In the genomic region with DNA sequence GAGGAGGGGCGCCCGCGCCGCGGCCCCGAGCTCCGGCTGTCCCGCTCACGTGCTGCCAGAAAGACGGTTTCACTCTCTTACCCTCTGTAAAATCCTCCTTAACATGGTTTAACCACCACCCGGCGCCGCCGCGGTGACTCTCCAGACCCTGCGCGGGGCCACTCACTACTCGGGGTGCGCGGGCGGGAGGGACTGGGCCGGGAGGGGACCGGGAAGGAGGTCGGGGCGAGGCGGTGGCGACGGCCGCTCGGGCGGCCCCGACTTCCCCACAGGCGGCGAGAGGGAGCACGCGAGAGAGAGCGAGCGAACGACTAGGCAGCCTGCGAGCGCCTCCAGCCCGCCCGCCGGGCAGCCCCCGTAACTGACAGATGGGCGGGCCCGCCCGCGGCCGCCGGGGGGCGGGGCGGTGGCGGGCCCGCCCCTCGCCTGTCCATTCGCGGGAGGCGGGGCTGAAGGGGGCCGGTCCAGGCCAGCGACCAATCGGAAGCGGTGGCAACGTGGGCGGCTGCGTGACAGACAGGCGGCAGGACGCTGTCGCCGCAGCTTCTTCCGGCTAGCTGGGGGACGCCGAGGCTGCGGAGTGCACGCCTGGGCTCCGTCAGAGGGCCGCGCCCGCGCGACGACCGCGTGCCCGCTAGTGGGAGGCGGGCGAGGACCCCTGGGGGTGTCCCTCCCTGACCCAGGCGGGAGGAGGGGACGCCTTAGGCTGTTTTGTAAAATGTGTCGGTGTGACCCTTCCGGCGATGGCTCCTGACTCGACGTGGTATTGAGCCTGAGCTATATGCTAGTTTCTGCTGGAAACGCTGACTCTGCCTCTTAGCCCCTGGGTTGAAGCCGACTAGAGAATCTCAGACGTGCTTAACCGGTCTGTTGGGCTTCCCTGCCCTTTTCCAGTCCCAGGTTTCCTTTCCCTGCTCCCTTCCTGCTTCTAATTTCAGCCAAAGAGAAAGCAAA, we compare ENCODE assay signal across 8 cellular contexts. TPM values are rescaled to one million over a fixed set of nuclear protein-coding genes. Genes with fewer than 3 reads are reported as not detected.
DNase-seq lines count a peak whose midpoint lies in the region; ATAC-seq and TF ChIP-seq lines count a peak whose summit lies in the region.

TSS of gene EEA1 (minus strand) at position 334 of the 954 bp plus-strand sequence. CDS start at position 105, 229 bp downstream.

- peak within 1 kb of the TSS; percentile 91 for H3K27ac ChIP-seq in caudate nucleus (ENCODE audit: low read depth, low read length)

- peak; percentile 92 for ATAC-seq in GM18909 (IDR thresholded peaks at IDR 0.05; ENCODE audit: poor library complexity, unreplicated experiment)
- peak; percentile 88 for ATAC-seq in HG03175 (IDR thresholded peaks at IDR 0.05; ENCODE audit: unreplicated experiment)
- peak; percentile 84 for ATAC-seq in activated B cell treated with CpG ODN at 0.5 μM for 24 hours (ENCODE audit: low read depth)

- peaks cover 32% of the 10 kb centered on the region for H3K4me1 Mint-ChIP-seq in activated B cell treated with CpG ODN at 0.5 μM for 24 hours

- peak within 1 kb of the TSS; percentile 96 for H3K27ac Mint-ChIP-seq in activated B cell treated with CpG ODN at 0.5 μM for 24 hours

- H3K36me3 Mint-ChIP-seq in activated B cell treated with CpG ODN at 0.5 μM for 24 hours (ENCODE audit: low read depth), result peaks cover 5% of the 10 kb centered on the region

- DNase-seq in AG08396 (ENCODE audit: low spot score) (peak; percentile 99), NCI-H226 (peak; percentile 86), activated B cell treated with CpG ODN at 0.5 μM for 24 hours (peak; percentile 91), caudate nucleus (lab: John Stamatoyannopoulos, UW) (peak; percentile 53 to 98 (median 95)), inferior parietal cortex (ENCODE audit: extremely low spot score) (peak; percentile 96)
- peak; percentile 95 for DNase-seq in stimulated activated CD4-positive, alpha-beta T cell treated with anti-CD3 and anti-CD28 coated beads, Interleukin-12 subunit alpha, Interleukin-12 subunit beta, amount 100 ng/mL, for 24 hours (ENCODE audit: low read depth in 2 of 2)

- CTCF ChIA-PET in activated B cell treated with CpG ODN at 0.5 μM for 24 hours (lab: Charles Lee), result interaction anchor here (0.6 to 1.5 kb wide), 4 partner anchors 58 to 318 kb away, joined by 3 to 7 read pairs (median 4); no protein-coding TSS in a partner anchor

- no peaks in the 10 kb centered on the region for H3K27me3 Mint-ChIP-seq in activated B cell treated with CpG ODN at 0.5 μM for 24 hours

- H3K4me3 Mint-ChIP-seq in activated B cell treated with CpG ODN at 0.5 μM for 24 hours, result peak within 1 kb of the TSS; percentile 89

- no peak for TF ChIP-seq CTCF in activated B cell treated with CpG ODN at 0.5 μM for 24 hours (IDR thresholded peaks at IDR 0.05)

- POLR2A ChIA-PET in activated B cell treated with CpG ODN at 0.5 μM for 24 hours (lab: Charles Lee), result interaction anchor here (0.6 to 4.1 kb wide), 24 partner anchors 9 to 799 kb away, joined by 3 to 41 read pairs (median 5); partner anchors contain the start of genes BTG1, CRADD, MRPL42 and UBE2N

- intact Hi-C loops in activated B cell treated with CpG ODN at 0.5 μM for 24 hours (cut with micrococcal nuclease), result loop anchor here (1.0 to 5.0 kb wide), 14 partner anchors 12 to 1173 kb away; partner anchors contain the start of genes CRADD, MRPL42, NUDT4 and UBE2N

- no peaks in the 10 kb centered on the region for H3K9me3 Mint-ChIP-seq in activated B cell treated with CpG ODN at 0.5 μM for 24 hours

RNA-seq across cellular contexts. Expression of gene EEA1, which starts in this region (rescaled TPM):
- total RNA-seq in activated B cell treated with CpG ODN at 0.5 μM for 24 hours, result 21.3 and 22.6 TPM in 2 replicates

Comparison
In these comparisons a context has a peak if more than half of its experiments do, and no peak if none do; other contexts are left out.
1. Peak in every context shown above with its lines: DNase-seq, ATAC-seq and H3K27ac ChIP-seq.